1 cellular context compared by ENCODE assay signal in genomic region chr1:246788895-246789338, GRCh38.
TF ChIP-seq lines count a peak whose summit lies in the region.

No MANE protein-coding gene starts in this region.

TF ChIP-seq in GM12878, 131 proteins besides CTCF, POLR2A, EP300 and RAD21 (continued from another document):
- TF ChIP-seq ZBTB11 (CRISPR knock-in tag; IDR thresholded peaks at IDR 0.05) = no peak
TF ChIP-seq in GM12878: peak in this region for 0.
